ENCODE assay signal across 9 cellular contexts in the genomic region with DNA sequence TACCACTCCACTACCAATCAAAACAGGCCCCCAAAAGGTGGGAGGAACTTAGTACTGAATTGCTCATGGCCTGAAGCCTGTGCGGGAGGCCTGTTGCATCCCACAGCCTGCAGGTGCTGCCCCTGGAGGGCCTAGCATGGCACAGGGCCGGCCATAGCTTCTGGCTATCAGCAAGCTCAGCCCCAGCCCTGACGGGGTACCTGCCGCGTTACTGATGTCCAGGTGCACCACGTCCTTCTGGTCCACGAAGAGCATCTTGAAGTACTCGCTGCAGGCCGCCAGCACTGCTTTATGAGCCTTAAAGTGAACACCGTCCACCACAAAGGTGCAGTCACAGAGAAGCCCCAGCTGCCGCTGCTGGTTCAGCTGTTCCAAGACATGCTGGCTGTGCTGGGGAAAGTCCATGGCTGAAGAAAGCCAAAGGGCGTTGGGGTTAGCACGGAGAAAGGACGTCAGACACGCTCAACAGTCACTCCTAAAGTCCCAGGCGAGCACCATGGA. TPM values are rescaled to one million over a fixed set of nuclear protein-coding genes. Genes with fewer than 3 reads are reported as not detected.
A peak's percentile ranks its signal among the peaks of the same experiment; 100 is the strongest.
DNase-seq lines count a peak whose midpoint lies in the region; ATAC-seq and TF ChIP-seq lines count a peak whose summit lies in the region.
"Had no signal": no experiment of that assay in that cellular context is flagged by ENCODE, and none has a peak within 500 bp of the region (broad histone marks: within the 10 kb centered on the region; RNA-seq: fewer than 3 reads in every experiment).

No MANE protein-coding gene starts in this region.

- intact Hi-C loops in heart right ventricle (cut with DNase I) (no loop called here), left ventricle myocardium superior (cut with micrococcal nuclease) (no loop called here)

- H3K27me3 Mint-ChIP-seq in nephron progenitor cell (ENCODE audit: low read depth, poor library complexity) (peaks cover 4% of the 10 kb centered on the region), progenitor cell of endocrine pancreas (no peaks in the 10 kb centered on the region)

- no peaks in the 10 kb centered on the region for H3K27me3 ChIP-seq in heart right ventricle

- H3K4me1 ChIP-seq in heart right ventricle, result peaks cover 30 to 54% (median 51%) of the 10 kb centered on the region in 9 donors

- H3K36me3 Mint-ChIP-seq in nephron progenitor cell (ENCODE audit: low read depth) (peaks cover 37% of the 10 kb centered on the region), progenitor cell of endocrine pancreas (ENCODE audit: insufficient read depth) (peaks cover 9% of the 10 kb centered on the region)

- H3K4me3 Mint-ChIP-seq in nephron progenitor cell (no peak overlapping the region), progenitor cell of endocrine pancreas (ENCODE audit: low read depth) (no peak overlapping the region)

- H3K27ac ChIP-seq in heart right ventricle, result peak overlapping the region in 7 of 10 donors; percentile 82 to 94 (median 90)
- H3K27ac ChIP-seq in coronary artery, result peak overlapping the region; percentile 93 to 95

- H3K4me1 Mint-ChIP-seq in nephron progenitor cell, result peaks cover 56% of the 10 kb centered on the region
- H3K4me1 Mint-ChIP-seq in progenitor cell of endocrine pancreas (ENCODE audit: low read depth), result peaks cover 13% of the 10 kb centered on the region

- no peak overlapping the region for H3K4me3 ChIP-seq in heart right ventricle
- H3K4me3 ChIP-seq in coronary artery, result peak overlapping the region; percentile 65

- H3K9me3 Mint-ChIP-seq in nephron progenitor cell, result no peaks in the 10 kb centered on the region
- no peaks in the 10 kb centered on the region for H3K9me3 Mint-ChIP-seq in progenitor cell of endocrine pancreas (ENCODE audit: low read depth)

- TF ChIP-seq CTCF in heart right ventricle (IDR thresholded peaks at IDR 0.05), result no peak
- no peak for TF ChIP-seq CTCF in coronary artery (IDR thresholded peaks at IDR 0.05)
- TF ChIP-seq CTCF in nephron progenitor cell (IDR thresholded peaks at IDR 0.05), result no peak
- TF ChIP-seq CTCF in progenitor cell of endocrine pancreas (IDR thresholded peaks at IDR 0.05; ENCODE audit: unreplicated experiment), result no peak

- H3K9me3 ChIP-seq in heart right ventricle, result no peaks in the 10 kb centered on the region

- H3K36me3 ChIP-seq in heart right ventricle, result peaks cover 0 to 54% (median 45%) of the 10 kb centered on the region in 9 donors

- 87% methylated on average over 16 of the region's 16 CpGs for WGBS in heart right ventricle, 2 donors

- DNase-seq in heart right ventricle, result no peak
- DNase-seq in left ventricle myocardium superior, result no peak
- no peak for DNase-seq in coronary artery (ENCODE audit: low spot score)
- no peak for DNase-seq in nephron progenitor cell
- DNase-seq in NCI-H2227 (lab: John Stamatoyannopoulos, UW; ENCODE audit: unreplicated experiment), result no peak
- no peak for DNase-seq in progenitor cell of endocrine pancreas (ENCODE audit: low spot score, unreplicated experiment)
- no peak for DNase-seq in OCI-M2 (lab: John Stamatoyannopoulos, UW; ENCODE audit: unreplicated experiment)
- no peak for DNase-seq in NCI-H1092 treated with DMSO at 0.1 percent for 48 hours (lab: John Stamatoyannopoulos, UW)
- DNase-seq: C1 segment of cervical spinal cord had no signal

- ATAC-seq in heart right ventricle (no peak), left ventricle myocardium superior (no peak)

- H3K27ac Mint-ChIP-seq in nephron progenitor cell, result peak overlapping the region; percentile 64
- no peak overlapping the region for H3K27ac Mint-ChIP-seq in progenitor cell of endocrine pancreas

RNA-seq across cellular contexts. Expression of a gene that starts 27.8 kb away (rescaled TPM):
- total RNA-seq in heart right ventricle (10 to 100 TPM; 16.4 to 25.0 (median 20.4) TPM), left ventricle myocardium superior (27.3 TPM), progenitor cell of endocrine pancreas (52.6 and 57.7 TPM in 2 replicates)
- polyA plus RNA-seq in heart right ventricle, result 10 to 100 TPM; 27.3 to 54.9 TPM

RNA-seq across cellular contexts. Expression of a gene that starts 55.9 kb away (rescaled TPM):
- total RNA-seq in heart right ventricle (under 1 TPM in 5 of 10 donors, not detected in 5; 0.15 to 0.79 (median 0.28) TPM), left ventricle myocardium superior (0.84 TPM), progenitor cell of endocrine pancreas (not detected in 2 replicates)
- polyA plus RNA-seq in heart right ventricle, result under 1 TPM; 0.35 to 0.95 TPM
